Comparison of ENCODE assay signal across 1 cellular context in the genomic region with DNA sequence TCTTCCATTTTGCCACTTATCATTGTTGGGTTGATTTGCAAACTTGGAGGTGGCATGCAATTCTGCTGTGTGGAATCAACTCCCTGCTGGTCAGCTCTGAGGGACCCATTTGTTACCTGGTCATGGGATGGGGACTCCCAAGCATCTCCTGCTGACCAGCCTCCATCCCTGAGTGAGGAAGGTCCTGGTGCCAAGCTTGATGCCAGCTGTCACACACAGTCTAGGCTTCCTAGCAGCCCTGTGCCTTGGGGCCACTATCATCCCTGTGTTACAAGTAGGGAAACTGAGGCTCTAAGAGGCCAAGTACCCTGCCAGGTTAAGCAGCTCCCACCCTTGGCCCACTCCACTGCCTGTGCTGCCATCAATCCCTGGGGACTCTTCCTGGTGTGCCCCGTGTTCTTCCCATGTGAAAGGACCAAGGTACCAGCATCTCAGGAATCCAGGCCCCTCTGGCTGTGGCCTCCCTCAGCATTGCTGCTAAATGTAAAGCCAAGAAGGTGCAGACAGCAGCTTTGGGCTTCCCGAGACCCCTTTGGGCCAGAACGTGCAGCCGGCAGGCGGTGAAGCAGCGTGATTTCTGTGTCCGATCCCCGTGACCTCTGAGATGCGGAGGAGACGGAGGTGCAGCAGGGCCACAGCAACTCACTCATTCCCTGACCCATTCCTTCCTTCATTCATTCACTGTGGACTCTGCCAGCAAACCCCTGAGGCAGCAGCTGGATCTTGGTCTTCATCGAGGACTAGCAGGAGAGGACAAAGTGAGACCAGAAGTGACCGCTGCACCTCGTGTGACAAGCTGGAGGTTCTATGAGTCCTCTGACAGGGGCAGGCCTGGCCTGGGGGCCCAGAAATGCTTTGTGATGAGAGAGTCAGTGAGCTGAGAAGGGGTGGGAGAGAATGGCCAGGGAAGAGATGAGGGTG.
TF ChIP-seq lines count a peak whose summit lies in the region.

No MANE protein-coding gene starts in this region.

TF ChIP-seq in HepG2, 621 proteins besides CTCF, POLR2A, EP300 and RAD21:
- TF ChIP-seq MXI1 (IDR thresholded peaks at IDR 0.05; ENCODE audit: borderline replicate concordance, low read depth, low read length) (no peak), ZNF230 (CRISPR knock-in tag; IDR thresholded peaks at IDR 0.05) (no peak), ZNF790 (CRISPR knock-in tag; IDR thresholded peaks at IDR 0.05; ENCODE audit: borderline replicate concordance) (no peak), SALL2 (CRISPR knock-in tag; IDR thresholded peaks at IDR 0.05) (no peak), SAFB2 (CRISPR knock-in tag; IDR thresholded peaks at IDR 0.05; ENCODE audit: borderline replicate concordance, low read depth) (no peak), ZNF432 (CRISPR knock-in tag; IDR thresholded peaks at IDR 0.05; ENCODE audit: borderline replicate concordance) (no peak), ISX (CRISPR knock-in tag; conservative IDR thresholded peaks at IDR 0.05) (no peak), RFX3 (CRISPR knock-in tag; IDR thresholded peaks at IDR 0.05) (no peak), MAZ (IDR thresholded peaks at IDR 0.05; ENCODE audit: borderline replicate concordance, low read depth, low read length) (no peak), MAZ (CRISPR knock-in tag; IDR thresholded peaks at IDR 0.05; ENCODE audit: low read depth) (no peak), ZNF615 (CRISPR knock-in tag; IDR thresholded peaks at IDR 0.05; ENCODE audit: borderline replicate concordance) (no peak), HMGA1 (CRISPR knock-in tag; conservative IDR thresholded peaks at IDR 0.05) (no peak), ZNF556 (CRISPR knock-in tag; IDR thresholded peaks at IDR 0.05; ENCODE audit: borderline replicate concordance) (no peak), ZNF782 (CRISPR knock-in tag; IDR thresholded peaks at IDR 0.05; ENCODE audit: borderline replicate concordance) (no peak)
- TF ChIP-seq, protein P1, sequence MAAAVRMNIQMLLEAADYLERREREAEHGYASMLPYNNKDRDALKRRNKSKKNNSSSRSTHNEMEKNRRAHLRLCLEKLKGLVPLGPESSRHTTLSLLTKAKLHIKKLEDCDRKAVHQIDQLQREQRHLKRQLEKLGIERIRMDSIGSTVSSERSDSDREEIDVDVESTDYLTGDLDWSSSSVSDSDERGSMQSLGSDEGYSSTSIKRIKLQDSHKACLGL (CRISPR knock-in tag; IDR thresholded peaks at IDR 0.05): no peak
- TF ChIP-seq, protein P2, sequence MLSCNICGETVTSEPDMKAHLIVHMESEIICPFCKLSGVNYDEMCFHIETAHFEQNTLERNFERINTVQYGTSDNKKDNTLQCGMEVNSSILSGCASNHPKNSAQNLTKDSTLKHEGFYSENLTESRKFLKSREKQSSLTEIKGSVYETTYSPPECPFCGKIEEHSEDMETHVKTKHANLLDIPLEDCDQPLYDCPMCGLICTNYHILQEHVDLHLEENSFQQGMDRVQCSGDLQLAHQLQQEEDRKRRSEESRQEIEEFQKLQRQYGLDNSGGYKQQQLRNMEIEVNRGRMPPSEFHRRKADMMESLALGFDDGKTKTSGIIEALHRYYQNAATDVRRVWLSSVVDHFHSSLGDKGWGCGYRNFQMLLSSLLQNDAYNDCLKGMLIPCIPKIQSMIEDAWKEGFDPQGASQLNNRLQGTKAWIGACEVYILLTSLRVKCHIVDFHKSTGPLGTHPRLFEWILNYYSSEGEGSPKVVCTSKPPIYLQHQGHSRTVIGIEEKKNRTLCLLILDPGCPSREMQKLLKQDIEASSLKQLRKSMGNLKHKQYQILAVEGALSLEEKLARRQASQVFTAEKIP (CRISPR knock-in tag; IDR thresholded peaks at IDR 0.05; ENCODE audit: borderline replicate concordance): no peak
- TF ChIP-seq, protein P3, sequence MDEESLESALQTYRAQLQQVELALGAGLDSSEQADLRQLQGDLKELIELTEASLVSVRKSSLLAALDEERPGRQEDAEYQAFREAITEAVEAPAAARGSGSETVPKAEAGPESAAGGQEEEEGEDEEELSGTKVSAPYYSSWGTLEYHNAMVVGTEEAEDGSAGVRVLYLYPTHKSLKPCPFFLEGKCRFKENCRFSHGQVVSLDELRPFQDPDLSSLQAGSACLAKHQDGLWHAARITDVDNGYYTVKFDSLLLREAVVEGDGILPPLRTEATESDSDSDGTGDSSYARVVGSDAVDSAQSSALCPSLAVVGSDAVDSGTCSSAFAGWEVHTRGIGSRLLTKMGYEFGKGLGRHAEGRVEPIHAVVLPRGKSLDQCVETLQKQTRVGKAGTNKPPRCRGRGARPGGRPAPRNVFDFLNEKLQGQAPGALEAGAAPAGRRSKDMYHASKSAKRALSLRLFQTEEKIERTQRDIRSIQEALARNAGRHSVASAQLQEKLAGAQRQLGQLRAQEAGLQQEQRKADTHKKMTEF (CRISPR knock-in tag; IDR thresholded peaks at IDR 0.05): no peak
- TF ChIP-seq, protein P4, sequence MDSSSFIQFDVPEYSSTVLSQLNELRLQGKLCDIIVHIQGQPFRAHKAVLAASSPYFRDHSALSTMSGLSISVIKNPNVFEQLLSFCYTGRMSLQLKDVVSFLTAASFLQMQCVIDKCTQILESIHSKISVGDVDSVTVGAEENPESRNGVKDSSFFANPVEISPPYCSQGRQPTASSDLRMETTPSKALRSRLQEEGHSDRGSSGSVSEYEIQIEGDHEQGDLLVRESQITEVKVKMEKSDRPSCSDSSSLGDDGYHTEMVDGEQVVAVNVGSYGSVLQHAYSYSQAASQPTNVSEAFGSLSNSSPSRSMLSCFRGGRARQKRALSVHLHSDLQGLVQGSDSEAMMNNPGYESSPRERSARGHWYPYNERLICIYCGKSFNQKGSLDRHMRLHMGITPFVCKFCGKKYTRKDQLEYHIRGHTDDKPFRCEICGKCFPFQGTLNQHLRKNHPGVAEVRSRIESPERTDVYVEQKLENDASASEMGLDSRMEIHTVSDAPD (CRISPR knock-in tag; IDR thresholded peaks at IDR 0.05): no peak
- TF ChIP-seq, protein P5, sequence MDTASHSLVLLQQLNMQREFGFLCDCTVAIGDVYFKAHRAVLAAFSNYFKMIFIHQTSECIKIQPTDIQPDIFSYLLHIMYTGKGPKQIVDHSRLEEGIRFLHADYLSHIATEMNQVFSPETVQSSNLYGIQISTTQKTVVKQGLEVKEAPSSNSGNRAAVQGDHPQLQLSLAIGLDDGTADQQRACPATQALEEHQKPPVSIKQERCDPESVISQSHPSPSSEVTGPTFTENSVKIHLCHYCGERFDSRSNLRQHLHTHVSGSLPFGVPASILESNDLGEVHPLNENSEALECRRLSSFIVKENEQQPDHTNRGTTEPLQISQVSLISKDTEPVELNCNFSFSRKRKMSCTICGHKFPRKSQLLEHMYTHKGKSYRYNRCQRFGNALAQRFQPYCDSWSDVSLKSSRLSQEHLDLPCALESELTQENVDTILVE (CRISPR knock-in tag; IDR thresholded peaks at IDR 0.05): no peak
- TF ChIP-seq, protein P6, sequence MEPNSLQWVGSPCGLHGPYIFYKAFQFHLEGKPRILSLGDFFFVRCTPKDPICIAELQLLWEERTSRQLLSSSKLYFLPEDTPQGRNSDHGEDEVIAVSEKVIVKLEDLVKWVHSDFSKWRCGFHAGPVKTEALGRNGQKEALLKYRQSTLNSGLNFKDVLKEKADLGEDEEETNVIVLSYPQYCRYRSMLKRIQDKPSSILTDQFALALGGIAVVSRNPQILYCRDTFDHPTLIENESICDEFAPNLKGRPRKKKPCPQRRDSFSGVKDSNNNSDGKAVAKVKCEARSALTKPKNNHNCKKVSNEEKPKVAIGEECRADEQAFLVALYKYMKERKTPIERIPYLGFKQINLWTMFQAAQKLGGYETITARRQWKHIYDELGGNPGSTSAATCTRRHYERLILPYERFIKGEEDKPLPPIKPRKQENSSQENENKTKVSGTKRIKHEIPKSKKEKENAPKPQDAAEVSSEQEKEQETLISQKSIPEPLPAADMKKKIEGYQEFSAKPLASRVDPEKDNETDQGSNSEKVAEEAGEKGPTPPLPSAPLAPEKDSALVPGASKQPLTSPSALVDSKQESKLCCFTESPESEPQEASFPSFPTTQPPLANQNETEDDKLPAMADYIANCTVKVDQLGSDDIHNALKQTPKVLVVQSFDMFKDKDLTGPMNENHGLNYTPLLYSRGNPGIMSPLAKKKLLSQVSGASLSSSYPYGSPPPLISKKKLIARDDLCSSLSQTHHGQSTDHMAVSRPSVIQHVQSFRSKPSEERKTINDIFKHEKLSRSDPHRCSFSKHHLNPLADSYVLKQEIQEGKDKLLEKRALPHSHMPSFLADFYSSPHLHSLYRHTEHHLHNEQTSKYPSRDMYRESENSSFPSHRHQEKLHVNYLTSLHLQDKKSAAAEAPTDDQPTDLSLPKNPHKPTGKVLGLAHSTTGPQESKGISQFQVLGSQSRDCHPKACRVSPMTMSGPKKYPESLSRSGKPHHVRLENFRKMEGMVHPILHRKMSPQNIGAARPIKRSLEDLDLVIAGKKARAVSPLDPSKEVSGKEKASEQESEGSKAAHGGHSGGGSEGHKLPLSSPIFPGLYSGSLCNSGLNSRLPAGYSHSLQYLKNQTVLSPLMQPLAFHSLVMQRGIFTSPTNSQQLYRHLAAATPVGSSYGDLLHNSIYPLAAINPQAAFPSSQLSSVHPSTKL (CRISPR knock-in tag; IDR thresholded peaks at IDR 0.05): no peak
- TF ChIP-seq, protein P7, sequence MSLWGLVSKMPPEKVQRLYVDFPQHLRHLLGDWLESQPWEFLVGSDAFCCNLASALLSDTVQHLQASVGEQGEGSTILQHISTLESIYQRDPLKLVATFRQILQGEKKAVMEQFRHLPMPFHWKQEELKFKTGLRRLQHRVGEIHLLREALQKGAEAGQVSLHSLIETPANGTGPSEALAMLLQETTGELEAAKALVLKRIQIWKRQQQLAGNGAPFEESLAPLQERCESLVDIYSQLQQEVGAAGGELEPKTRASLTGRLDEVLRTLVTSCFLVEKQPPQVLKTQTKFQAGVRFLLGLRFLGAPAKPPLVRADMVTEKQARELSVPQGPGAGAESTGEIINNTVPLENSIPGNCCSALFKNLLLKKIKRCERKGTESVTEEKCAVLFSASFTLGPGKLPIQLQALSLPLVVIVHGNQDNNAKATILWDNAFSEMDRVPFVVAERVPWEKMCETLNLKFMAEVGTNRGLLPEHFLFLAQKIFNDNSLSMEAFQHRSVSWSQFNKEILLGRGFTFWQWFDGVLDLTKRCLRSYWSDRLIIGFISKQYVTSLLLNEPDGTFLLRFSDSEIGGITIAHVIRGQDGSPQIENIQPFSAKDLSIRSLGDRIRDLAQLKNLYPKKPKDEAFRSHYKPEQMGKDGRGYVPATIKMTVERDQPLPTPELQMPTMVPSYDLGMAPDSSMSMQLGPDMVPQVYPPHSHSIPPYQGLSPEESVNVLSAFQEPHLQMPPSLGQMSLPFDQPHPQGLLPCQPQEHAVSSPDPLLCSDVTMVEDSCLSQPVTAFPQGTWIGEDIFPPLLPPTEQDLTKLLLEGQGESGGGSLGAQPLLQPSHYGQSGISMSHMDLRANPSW (CRISPR knock-in tag; IDR thresholded peaks at IDR 0.05; ENCODE audit: borderline replicate concordance): no peak
TF ChIP-seq in HepG2: peak in this region for 0.
